28 cellular contexts compared by ENCODE assay signal in the genomic region with DNA sequence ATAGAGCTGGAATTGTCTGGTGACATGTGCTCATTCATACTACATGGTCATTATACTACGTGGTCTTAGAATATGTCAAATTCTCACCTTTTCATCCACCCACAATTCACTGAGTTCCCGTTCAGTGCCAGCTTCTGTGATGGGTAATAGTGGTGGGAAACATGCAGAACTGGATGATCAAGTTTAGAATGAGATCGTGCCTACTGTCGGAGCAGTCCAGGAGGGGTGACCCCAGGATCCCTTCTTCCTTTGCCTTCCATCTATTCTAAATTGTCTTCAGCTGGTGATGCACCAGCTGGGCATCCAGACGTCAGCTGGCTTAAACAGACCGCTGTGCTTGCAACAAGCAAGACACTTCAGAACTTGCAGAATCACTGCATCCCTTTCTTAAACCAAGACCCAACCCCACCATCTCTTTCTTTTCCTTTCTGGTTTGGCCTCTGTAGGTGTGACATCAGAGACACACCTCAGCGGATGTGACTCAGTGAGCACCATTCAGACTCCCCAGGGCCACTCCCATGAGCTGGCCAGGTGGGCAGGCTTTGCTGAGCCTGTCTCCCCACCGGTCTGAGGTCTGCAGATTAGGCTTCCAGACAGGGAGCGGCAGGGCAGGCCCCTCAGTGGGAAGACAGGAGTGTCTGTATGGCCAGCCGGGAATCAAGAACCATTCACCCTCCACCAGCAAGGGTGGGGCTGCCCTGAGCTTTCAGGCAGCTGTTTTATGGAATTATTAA. TPM values are rescaled to one million over a fixed set of nuclear protein-coding genes. Genes with fewer than 3 reads are reported as not detected.
DNase-seq lines count a peak whose midpoint lies in the region; ATAC-seq and TF ChIP-seq lines count a peak whose summit lies in the region.
"Had no signal": no experiment of that assay in that cellular context is flagged by ENCODE, and none has a peak within 500 bp of the region (broad histone marks: within the 10 kb centered on the region; RNA-seq: fewer than 3 reads in every experiment).

No MANE protein-coding gene starts in this region.

- CTCF ChIA-PET in mammary epithelial cell (lab: Charles Lee; ENCODE audit: low non-redundant PET), result no interaction called here
- CTCF ChIA-PET in activated naive CD4-positive, alpha-beta T cell treated with anti-CD3 and anti-CD28 coated beads for 36 hours (lab: Charles Lee), result interaction anchor here (1.0 to 1.8 kb wide), 3 partner anchors 9 to 174 kb away, joined by 3 to 4 read pairs (median 4); no protein-coding TSS in a partner anchor
- CTCF ChIA-PET in CD8-positive, alpha-beta T cell (lab: Charles Lee), result interaction anchor here (2.5 kb wide), 1 partner anchor 173 kb away, joined by 10 read pairs; no protein-coding TSS in a partner anchor

- H4K20me1 ChIP-seq in mammary epithelial cell (ENCODE audit: insufficient read depth, low read length), result no peaks in the 10 kb centered on the region

- H3K9me3 ChIP-seq in mammary epithelial cell (replicated peaks; ENCODE audit: insufficient read depth, low read length), result peaks cover 6% of the 10 kb centered on the region
- no peaks in the 10 kb centered on the region for H3K9me3 ChIP-seq in CD8-positive, alpha-beta T cell (ENCODE audit: low read length)
- H3K9me3 ChIP-seq: prostate gland, thyroid gland had no signal

- WGBS in mammary epithelial cell (ENCODE audit: low coverage, missing lambda C conversion rate), result 15% methylated on average over 9 of the region's 10 CpGs
- no CpG with 5 or more reads among the region's 10 CpGs for WGBS in mesendoderm (ENCODE audit: extremely low coverage, insufficient coverage, low lambda C conversion rate)

- POLR2A ChIA-PET in CD8-positive, alpha-beta T cell (lab: Charles Lee), result no interaction called here

- DNase-seq in cardiac septum (ENCODE audit: low spot score) (peak; percentile 27), Right ventricle myocardium inferior (ENCODE audit: missing footprints) (no peak), mammary epithelial cell (peak; percentile 95), mesendoderm (peak; percentile 17), NCI-H128 (lab: John Stamatoyannopoulos, UW; ENCODE audit: unreplicated experiment) (no peak)
- DNase-seq in activated naive CD4-positive, alpha-beta T cell treated with anti-CD3 and anti-CD28 coated beads for 36 hours, result no peak
- DNase-seq in CD8-positive, alpha-beta T cell, result no peak
- DNase-seq: activated naive CD4-positive, alpha-beta T cell treated with anti-CD3 and anti-CD28 coated beads, Interleukin-2, amount 10 ng/mL, durations not matched to agents 7 days and 5 days; activated T-cell treated with anti-CD3 and anti-CD28 coated beads, Interleukin-2, amount 50 U/mL, for 4 hours; anterior cingulate cortex; caudate nucleus; COR-L47; IMR-90; NCI-H1436 treated with DMSO at 0.1 percent for 48 hours; NCI-H526; SHP77 treated with DMSO at 0.1 percent for 48 hours; small intestine; stimulated activated CD4-positive, alpha-beta T cell treated with anti-CD3 and anti-CD28 coated beads, Interleukin-4, amount 100 ng/mL, for 1 hour; stimulated activated naive CD8-positive, alpha-beta T cell treated with anti-CD3 and anti-CD28 coated beads, Interleukin-15, Interleukin-2, amounts not matched to agents 100 U/mL and 50 U/mL, for 24 hours; SW 1271; thyroid gland had no signal

- no peak overlapping the region for H3K23ac ChIP-seq in mesendoderm (ENCODE audit: low read length)

- H3K79me2 ChIP-seq in mammary epithelial cell (ENCODE audit: insufficient read depth, low read length), result no peaks in the 10 kb centered on the region
- H3K79me2 ChIP-seq in mesendoderm (ENCODE audit: control insufficient read depth, insufficient read depth, low read length), result no peaks in the 10 kb centered on the region

- H3K4me1 ChIP-seq in mammary epithelial cell (ENCODE audit: insufficient read depth, low read length) (peaks cover 33% of the 10 kb centered on the region), mesendoderm (ENCODE audit: control insufficient read depth, low read depth, low read length) (no peaks in the 10 kb centered on the region)
- no peaks in the 10 kb centered on the region for H3K4me1 ChIP-seq in CD8-positive, alpha-beta T cell (ENCODE audit: insufficient read depth, low read length)
- H3K4me1 ChIP-seq: prostate gland, thyroid gland had no signal

- no peak overlapping the region for H4K5ac ChIP-seq in mesendoderm (ENCODE audit: low read length)

- peak overlapping the region; percentile 65 for H2AFZ ChIP-seq in mammary epithelial cell (ENCODE audit: low read depth, low read length)

- ATAC-seq in Right ventricle myocardium inferior (no peak), GM19395 (IDR thresholded peaks at IDR 0.05; ENCODE audit: unreplicated experiment) (no peak)
- no peak for ATAC-seq in CD8-positive, alpha-beta T cell
- ATAC-seq: activated T-cell treated with anti-CD3 and anti-CD28 coated beads, Interleukin-2, amount 50 U/mL, for 4 hours; stimulated activated naive CD8-positive, alpha-beta T cell treated with anti-CD3 and anti-CD28 coated beads, Interleukin-15, Interleukin-2, amounts not matched to agents 100 U/mL and 50 U/mL, for 24 hours had no signal

- H3K79me1 ChIP-seq in mesendoderm (ENCODE audit: low read length), result no peaks in the 10 kb centered on the region

- no peak for TF ChIP-seq CTCF in mammary epithelial cell (conservative IDR thresholded peaks at IDR 0.05 in 1 of 2, IDR thresholded peaks at IDR 0.05 in 1 of 2; ENCODE audit: extremely low read depth in 1 of 2, insufficient read depth in 1 of 2, low read depth in 1 of 2, low read length in 2 of 2)
- TF ChIP-seq CTCF in CD8-positive, alpha-beta T cell (IDR thresholded peaks at IDR 0.05), result no peak

- no peak overlapping the region for H4K8ac ChIP-seq in mesendoderm (ENCODE audit: low read depth, low read length)

- no peaks in the 10 kb centered on the region for H3K27me3 Mint-ChIP-seq in activated naive CD4-positive, alpha-beta T cell treated with anti-CD3 and anti-CD28 coated beads for 36 hours (ENCODE audit: low read depth)
- no peaks in the 10 kb centered on the region for H3K27me3 Mint-ChIP-seq in CD8-positive, alpha-beta T cell (ENCODE audit: low read depth)
- H3K27me3 Mint-ChIP-seq: activated naive CD4-positive, alpha-beta T cell treated with anti-CD3 and anti-CD28 coated beads, Interleukin-2, amount 10 ng/mL, durations not matched to agents 7 days and 5 days had no signal

- intact Hi-C loops in cardiac septum (cut with DNase I) (loop anchor here (5.0 to 10.0 kb wide), 3 partner anchors 173 to 343 kb away; a partner anchor contains a TSS), Right ventricle myocardium inferior (cut with DNase I) (loop anchor here (2.0 to 5.0 kb wide), 2 partner anchors 131 to 333 kb away; no protein-coding TSS in a partner anchor), mammary epithelial cell (cut with micrococcal nuclease) (loop anchor here (5.0 to 10.0 kb wide), 3 partner anchors 43 to 385 kb away; a partner anchor contains a TSS)
- intact Hi-C loops in activated naive CD4-positive, alpha-beta T cell treated with anti-CD3 and anti-CD28 coated beads for 36 hours (cut with micrococcal nuclease), result loop anchor here (5.0 kb wide), 1 partner anchor 88 kb away; a partner anchor contains a TSS
- intact Hi-C loops in CD8-positive, alpha-beta T cell (cut with DNase I, micrococcal nuclease), result loop anchor here (5.0 kb wide), 3 partner anchors 163 to 338 kb away; a partner anchor contains a TSS

- no peak overlapping the region for H3K4ac ChIP-seq in mesendoderm (ENCODE audit: low read depth, low read length)

- no peak overlapping the region for H3K18ac ChIP-seq in mesendoderm (ENCODE audit: low read length)

- no peak overlapping the region for H2BK15ac ChIP-seq in mesendoderm (replicated peaks; ENCODE audit: low read depth)

- no peak overlapping the region for H3K27ac Mint-ChIP-seq in activated naive CD4-positive, alpha-beta T cell treated with anti-CD3 and anti-CD28 coated beads for 36 hours
- no peak overlapping the region for H3K27ac Mint-ChIP-seq in CD8-positive, alpha-beta T cell
- H3K27ac Mint-ChIP-seq: activated naive CD4-positive, alpha-beta T cell treated with anti-CD3 and anti-CD28 coated beads, Interleukin-2, amount 10 ng/mL, durations not matched to agents 7 days and 5 days; dendritic cell treated with granulocyte-macrophage colony-stimulating factor and Interleukin-4, amounts not matched to agents 40 ng/mL and 50 ng/mL, for 4 days had no signal

- no peak overlapping the region for H3K4me3 Mint-ChIP-seq in activated naive CD4-positive, alpha-beta T cell treated with anti-CD3 and anti-CD28 coated beads for 36 hours
- H3K4me3 Mint-ChIP-seq in CD8-positive, alpha-beta T cell, result no peak overlapping the region
- H3K4me3 Mint-ChIP-seq: activated naive CD4-positive, alpha-beta T cell treated with anti-CD3 and anti-CD28 coated beads, Interleukin-2, amount 10 ng/mL, durations not matched to agents 7 days and 5 days; activated T-cell treated with anti-CD3 and anti-CD28 coated beads, Interleukin-2, amount 50 U/mL, for 4 hours; dendritic cell treated with granulocyte-macrophage colony-stimulating factor and Interleukin-4, amounts not matched to agents 40 ng/mL and 50 ng/mL, for 4 days had no signal

- H3K4me3 ChIP-seq in mammary epithelial cell (replicated peaks in 1 of 3; ENCODE audit: insufficient read depth in 1 of 3, low read depth in 2 of 3, low read length in 3 of 3), result peak overlapping the region in 1 of 3 experiments; percentile 15
- H3K4me3 ChIP-seq in mesendoderm (ENCODE audit: low read length), result no peak overlapping the region
- H3K4me3 ChIP-seq in CD8-positive, alpha-beta T cell (ENCODE audit: low read depth, low read length), result no peak overlapping the region
- H3K4me3 ChIP-seq: prostate gland, thyroid gland had no signal

- H3K36me3 Mint-ChIP-seq in activated naive CD4-positive, alpha-beta T cell treated with anti-CD3 and anti-CD28 coated beads for 36 hours (ENCODE audit: low read depth), result peaks cover 2% of the 10 kb centered on the region
- peaks cover 10% of the 10 kb centered on the region for H3K36me3 Mint-ChIP-seq in CD8-positive, alpha-beta T cell
- H3K36me3 Mint-ChIP-seq: activated naive CD4-positive, alpha-beta T cell treated with anti-CD3 and anti-CD28 coated beads, Interleukin-2, amount 10 ng/mL, durations not matched to agents 7 days and 5 days had no signal

- no peaks in the 10 kb centered on the region for H3K9me3 Mint-ChIP-seq in activated naive CD4-positive, alpha-beta T cell treated with anti-CD3 and anti-CD28 coated beads for 36 hours
- H3K9me3 Mint-ChIP-seq in CD8-positive, alpha-beta T cell, result no peaks in the 10 kb centered on the region
- H3K9me3 Mint-ChIP-seq: activated naive CD4-positive, alpha-beta T cell treated with anti-CD3 and anti-CD28 coated beads, Interleukin-2, amount 10 ng/mL, durations not matched to agents 7 days and 5 days; activated T-cell treated with anti-CD3 and anti-CD28 coated beads, Interleukin-2, amount 50 U/mL, for 4 hours; dendritic cell treated with granulocyte-macrophage colony-stimulating factor and Interleukin-4, amounts not matched to agents 40 ng/mL and 50 ng/mL, for 4 days had no signal

- no TSS peak for BruUV-seq in mammary epithelial cell (replicated peaks; lab: Mats Ljungman, UMichigan)

- dilution Hi-C loops in mammary epithelial cell (cut with HindIII; ENCODE audit: low sequenced_read_pairs), result loop anchor here (5.0 to 25.0 kb wide), 3 partner anchors 88 to 243 kb away; a partner anchor contains a TSS

- no peaks in the 10 kb centered on the region for H3K27me3 ChIP-seq in mammary epithelial cell (ENCODE audit: insufficient read depth, low read length)
- H3K27me3 ChIP-seq in mesendoderm (ENCODE audit: insufficient read depth, low read length, poor library complexity), result no peaks in the 10 kb centered on the region
- no peaks in the 10 kb centered on the region for H3K27me3 ChIP-seq in CD8-positive, alpha-beta T cell (ENCODE audit: insufficient read depth, low read length)
- H3K27me3 ChIP-seq: thyroid gland had no signal

- no peak overlapping the region for H2AK5ac ChIP-seq in mesendoderm (ENCODE audit: low read length)

- H3K36me3 ChIP-seq in mammary epithelial cell (ENCODE audit: insufficient read depth, low read length) (no peaks in the 10 kb centered on the region), mesendoderm (ENCODE audit: control insufficient read depth, insufficient read depth, low read length) (no peaks in the 10 kb centered on the region)
- no peaks in the 10 kb centered on the region for H3K36me3 ChIP-seq in CD8-positive, alpha-beta T cell (ENCODE audit: insufficient read depth, low read length)
- H3K36me3 ChIP-seq: prostate gland, thyroid gland had no signal

- H3K4me1 Mint-ChIP-seq in activated naive CD4-positive, alpha-beta T cell treated with anti-CD3 and anti-CD28 coated beads for 36 hours (ENCODE audit: low read depth), result peaks cover 6% of the 10 kb centered on the region
- peaks cover 12% of the 10 kb centered on the region for H3K4me1 Mint-ChIP-seq in CD8-positive, alpha-beta T cell (ENCODE audit: low read depth)

- H3K4me2 ChIP-seq in mammary epithelial cell (ENCODE audit: insufficient read depth, low read depth, low read length) (peak overlapping the region; percentile 76), mesendoderm (ENCODE audit: low read length) (no peak overlapping the region)

- H3K9ac ChIP-seq in mammary epithelial cell (ENCODE audit: insufficient read depth, low read length), result peak overlapping the region; percentile 37
- H3K9ac ChIP-seq in mesendoderm (ENCODE audit: low read length), result no peak overlapping the region

- in situ Hi-C loops in mammary epithelial cell (cut with MboI; ENCODE audit: low sequenced_read_pairs in 2 of 2), result loop anchor here (5.0 to 25.0 kb wide), 5 partner anchors 168 to 345 kb away; a partner anchor contains a TSS

- peak overlapping the region; percentile 87 for H3K27ac ChIP-seq in mammary epithelial cell (ENCODE audit: insufficient read depth, low read depth, low read length)
- H3K27ac ChIP-seq in mesendoderm (ENCODE audit: low read depth, low read length), result no peak overlapping the region
- H3K27ac ChIP-seq in CD8-positive, alpha-beta T cell (ENCODE audit: low read depth, low read length), result no peak overlapping the region
- H3K27ac ChIP-seq: prostate gland, thyroid gland had no signal

- H2BK120ac ChIP-seq in mesendoderm (ENCODE audit: low read depth, low read length), result no peak overlapping the region

- H2BK5ac ChIP-seq in mesendoderm (ENCODE audit: low read length), result no peak overlapping the region

- H3K56ac ChIP-seq in mesendoderm (ENCODE audit: low read length), result no peak overlapping the region

RNA-seq across cellular contexts. Expression of a gene that starts 18.1 kb away (rescaled TPM):
- total RNA-seq in cardiac septum (0.48 TPM), Right ventricle myocardium inferior (0.92 TPM), mammary epithelial cell (1 to 10 TPM in 1 of 2 donors, under 1 TPM in 1; 0.67 to 2.5 TPM)
- 0.77 TPM for polyA plus RNA-seq in mammary epithelial cell
- polyA minus RNA-seq in mammary epithelial cell, result not detected
- polyA plus RNA-seq in mesendoderm (2013, experiment 1 of 2), result 1.5 TPM
- polyA plus RNA-seq in mesendoderm (2013, experiment 2 of 2), result 1.4 TPM
- 1 to 10 TPM in 1 of 2 experiments, under 1 TPM in 1; 0.99 to 1.2 TPM for total RNA-seq in activated naive CD4-positive, alpha-beta T cell treated with anti-CD3 and anti-CD28 coated beads for 36 hours
- total RNA-seq in CD8-positive, alpha-beta T cell, result under 1 TPM; 0.39 to 0.73 TPM

RNA-seq across cellular contexts. Expression of a gene that starts 18.2 kb away (rescaled TPM):
- total RNA-seq in cardiac septum, result 15.6 TPM
- total RNA-seq in Right ventricle myocardium inferior, result 16.5 TPM
- 10 to 100 TPM in 1 of 2 donors, 1 to 10 TPM in 1; 8.3 to 21.0 TPM for total RNA-seq in mammary epithelial cell
- polyA plus RNA-seq in mammary epithelial cell, result 21.7 TPM
- polyA minus RNA-seq in mammary epithelial cell, result 16.2 TPM
- polyA plus RNA-seq in mesendoderm (2013, experiment 1 of 2), result 29.0 TPM
- 26.8 TPM for polyA plus RNA-seq in mesendoderm (2013, experiment 2 of 2)
- 10 to 100 TPM; 21.7 to 22.5 TPM for total RNA-seq in activated naive CD4-positive, alpha-beta T cell treated with anti-CD3 and anti-CD28 coated beads for 36 hours
- total RNA-seq in CD8-positive, alpha-beta T cell, result 10 to 100 TPM; 21.4 to 25.6 TPM

RNA-seq across cellular contexts. Expression of a gene that starts 28.8 kb away (rescaled TPM):
- total RNA-seq in cardiac septum (51.0 TPM), Right ventricle myocardium inferior (52.9 TPM), mammary epithelial cell (100 to 1,000 TPM; 315 to 319 TPM)
- 1,296 TPM for polyA plus RNA-seq in mammary epithelial cell
- 208 TPM for polyA minus RNA-seq in mammary epithelial cell
- polyA plus RNA-seq in mesendoderm (2013, experiment 1 of 2), result 293 TPM
- polyA plus RNA-seq in mesendoderm (2013, experiment 2 of 2), result 286 TPM
- 10 to 100 TPM; 71.4 to 85.8 TPM for total RNA-seq in activated naive CD4-positive, alpha-beta T cell treated with anti-CD3 and anti-CD28 coated beads for 36 hours
- total RNA-seq in CD8-positive, alpha-beta T cell, result 10 to 100 TPM; 20.0 to 21.4 TPM

RNA-seq across cellular contexts. Expression of a gene that starts 29.1 kb away (rescaled TPM):
- total RNA-seq in cardiac septum, result 7.8 TPM
- total RNA-seq in Right ventricle myocardium inferior, result 5.1 TPM
- 10 to 100 TPM; 23.2 to 25.2 TPM for total RNA-seq in mammary epithelial cell
- polyA plus RNA-seq in mammary epithelial cell, result 3.6 TPM
- polyA minus RNA-seq in mammary epithelial cell, result 20.5 TPM
- polyA plus RNA-seq in mesendoderm (2013, experiment 1 of 2), result 14.7 TPM
- 13.7 TPM for polyA plus RNA-seq in mesendoderm (2013, experiment 2 of 2)
- total RNA-seq in activated naive CD4-positive, alpha-beta T cell treated with anti-CD3 and anti-CD28 coated beads for 36 hours, result 1 to 10 TPM; 7.7 to 8.1 TPM
- 1 to 10 TPM; 5.1 to 6.9 TPM for total RNA-seq in CD8-positive, alpha-beta T cell

RNA-seq across cellular contexts. Expression of a gene that starts 43.5 kb away (rescaled TPM):
- 0.11 TPM for total RNA-seq in cardiac septum
- not detected for total RNA-seq in Right ventricle myocardium inferior
- under 1 TPM in 1 of 2 donors, not detected in 1; 0.67 TPM for total RNA-seq in mammary epithelial cell
- 0.20 TPM for polyA plus RNA-seq in mammary epithelial cell
- not detected for polyA minus RNA-seq in mammary epithelial cell
- polyA plus RNA-seq in mesendoderm (2013, experiment 1 of 2), result 0.35 TPM
- 0.25 TPM for polyA plus RNA-seq in mesendoderm (2013, experiment 2 of 2)
- not detected for total RNA-seq in activated naive CD4-positive, alpha-beta T cell treated with anti-CD3 and anti-CD28 coated beads for 36 hours
- total RNA-seq in CD8-positive, alpha-beta T cell, result not detected
- total RNA-seq: fibroblast of villous mesenchyme, H4, IMR-90, M059J had no signal
- polyA plus RNA-seq: BJ, IMR-90 had no signal

Comparison
In these comparisons a context has a peak if more than half of its experiments do, and no peak if none do; other contexts are left out.
1. DNase-seq: peak in cardiac septum (single experiment), mammary epithelial cell (single experiment) and mesendoderm (single experiment); none in Right ventricle myocardium inferior (single experiment), activated naive CD4-positive, alpha-beta T cell treated with anti-CD3 and anti-CD28 coated beads for 36 hours (single experiment), CD8-positive, alpha-beta T cell (0 of 7) and NCI-H128 (single experiment).